Comparison of ENCODE assay signal across 8 cellular contexts in genomic region chr14:89041245-89041585, GRCh38.
DNase-seq lines count a peak whose midpoint lies in the region; ATAC-seq, FAIRE-seq and TF ChIP-seq lines count a peak whose summit lies in the region.

No MANE protein-coding gene starts in this region.

- peak overlapping the region; percentile 57 for H3K27ac ChIP-seq in muscle layer of colon (ENCODE audit: low read depth, low read length)

- no peak for FAIRE-seq in bronchial epithelial cell (lab: Jason Lieb, UNC)
- FAIRE-seq in GM12891 (lab: Jason Lieb, UNC): no peak

- DNase-seq in AG09309 (ENCODE audit: low read depth): no peak
- DNase-seq in NCI-H2081 (lab: John Stamatoyannopoulos, UW): peak; percentile 62 to 83
- DNase-seq in bronchial epithelial cell (ENCODE audit: low read depth): peak; percentile 47
- DNase-seq in GM12891 (ENCODE audit: insufficient read length, low spot score): no peak
- DNase-seq in stimulated activated CD8-positive, alpha-beta memory T cell treated with anti-CD3 and anti-CD28 coated beads, Interleukin-4, amount 100 ng/mL, for 48 hours: no peak
- DNase-seq in epidermal melanocyte (ENCODE audit: insufficient read length, low spot score): no peak

- H3K4me1 ChIP-seq in muscle layer of colon (ENCODE audit: insufficient read depth, low read length): peaks cover 15% of the 10 kb centered on the region

- H3K9me3 ChIP-seq in muscle layer of colon (ENCODE audit: low read length): no peaks in the 10 kb centered on the region

- H3K36me3 ChIP-seq in bronchial epithelial cell (ENCODE audit: control insufficient read depth, insufficient read depth, low read length): no peaks in the 10 kb centered on the region
- H3K36me3 ChIP-seq in muscle layer of colon (ENCODE audit: insufficient read depth, low read length): no peaks in the 10 kb centered on the region

- H3K4me3 ChIP-seq in AG09309 (ENCODE audit: control insufficient read depth, low read depth, low read length): peak overlapping the region; percentile 49
- no peak overlapping the region for H3K4me3 ChIP-seq in bronchial epithelial cell (ENCODE audit: low read depth, low read length)
- peak overlapping the region in 1 of 2 donors; percentile 56 for H3K4me3 ChIP-seq in muscle layer of colon (ENCODE audit: low read depth in 1 of 2, low read length in 2 of 2)

- ATAC-seq in GM21360 (IDR thresholded peaks at IDR 0.05; ENCODE audit: unreplicated experiment): no peak

- H3K27me3 ChIP-seq in bronchial epithelial cell (ENCODE audit: control insufficient read depth, insufficient read depth, low read length): no peaks in the 10 kb centered on the region
- no peaks in the 10 kb centered on the region for H3K27me3 ChIP-seq in muscle layer of colon (ENCODE audit: control insufficient read depth in 1 of 2, insufficient read depth in 2 of 2, low read length in 2 of 2)

- no peak for TF ChIP-seq POLR2A in GM12891 (IDR thresholded peaks at IDR 0.05; ENCODE audit: low read depth, low read length)

- H3K9ac ChIP-seq in muscle layer of colon (ENCODE audit: low read length): peak overlapping the region; percentile 50

- TF ChIP-seq CTCF in AG09309 (IDR thresholded peaks at IDR 0.05; ENCODE audit: control insufficient read depth, insufficient read depth, low read depth, low read length, missing control alignments) (no peak), bronchial epithelial cell (IDR thresholded peaks at IDR 0.05; ENCODE audit: insufficient read depth, low read length, severe bottlenecking) (no peak)

TF ChIP-seq in GM12891, 5 proteins besides CTCF, POLR2A, EP300 and RAD21:
- no peak for TF ChIP-seq POU2F2 (IDR thresholded peaks at IDR 0.05; ENCODE audit: low read depth, low read length)
- no peak for TF ChIP-seq TAF1 (IDR thresholded peaks at IDR 0.05; ENCODE audit: low read depth, low read length)
- no peak for TF ChIP-seq SPI1 (IDR thresholded peaks at IDR 0.05; ENCODE audit: low read depth, low read length)
- TF ChIP-seq POLR2AphosphoS5 (IDR thresholded peaks at IDR 0.05; ENCODE audit: low read depth, low read length): no peak
- TF ChIP-seq PAX5 (IDR thresholded peaks at IDR 0.05; ENCODE audit: insufficient read depth, low read length, severe bottlenecking): no peak

Comparison
In these comparisons a context has a peak if more than half of its experiments do, and no peak if none do; other contexts are left out.
1. DNase-seq: peak in NCI-H2081 (2 of 2) and bronchial epithelial cell (single experiment); none in AG09309 (single experiment), GM12891 (single experiment), stimulated activated CD8-positive, alpha-beta memory T cell treated with anti-CD3 and anti-CD28 coated beads, Interleukin-4, amount 100 ng/mL, for 48 hours (single experiment) and epidermal melanocyte (single experiment).